Comparison of ENCODE assay signal across 14 cellular contexts in genomic region chr3:30720586-30721313, GRCh38.
DNase-seq lines count a peak whose midpoint lies in the region; ATAC-seq and TF ChIP-seq lines count a peak whose summit lies in the region.
"Had no signal": no experiment of that assay in that cellular context is flagged by ENCODE, and none has a peak within 500 bp of the region (broad histone marks: within the 10 kb centered on the region; RNA-seq: fewer than 3 reads in every experiment).

No MANE protein-coding gene starts in this region.

- H3K27ac ChIP-seq in mesodermal cell (ENCODE audit: low read depth, low read length, severe bottlenecking) (peak overlapping the region; percentile 62), heart right ventricle (no peak overlapping the region)
- H3K27ac ChIP-seq: neutrophil had no signal

- H3K9me3 ChIP-seq in Caco-2 (no peaks in the 10 kb centered on the region), mesodermal cell (ENCODE audit: control insufficient read depth, low read length) (no peaks in the 10 kb centered on the region), heart right ventricle (no peaks in the 10 kb centered on the region)
- H3K9me3 ChIP-seq: neutrophil had no signal

- DNase-seq in Caco-2 (peak in 1 of 2 experiments; percentile 71), LNCaP clone FGC (ENCODE audit: low read depth) (peak; percentile 85), choroid plexus epithelial cell (ENCODE audit: low read depth) (peak; percentile 68), DMS 273 treated with DMSO at 0.1 percent for 48 hours (lab: John Stamatoyannopoulos, UW) (no peak), heart right ventricle (no peak)
- DNase-seq in stimulated activated naive B cell treated with anti-CD40 and anti-IgM and Interleukin-4, amounts not matched to agents 10 μg/mL and 1 μg/mL and 100 μg/mL, for 72 hours, result no peak
- DNase-seq: activated CD4-positive, alpha-beta T cell treated with anti-CD3 and anti-CD28 coated beads for 1 hour; activated gamma-delta T cell; stimulated activated CD4-positive, alpha-beta T cell treated with anti-CD3 and anti-CD28 coated beads, Interleukin-2, amount 100 ng/mL, for 48 hours had no signal

- H3K36me3 Mint-ChIP-seq in Caco-2 (ENCODE audit: insufficient read depth, unreplicated experiment), result peaks cover 7% of the 10 kb centered on the region
- no peaks in the 10 kb centered on the region for H3K36me3 Mint-ChIP-seq in stimulated activated naive B cell treated with anti-CD40 and anti-IgM and Interleukin-4, amounts not matched to agents 10 μg/mL and 1 μg/mL and 100 μg/mL, for 72 hours

- peaks cover 28% of the 10 kb centered on the region for H3K9me3 Mint-ChIP-seq in Caco-2 (ENCODE audit: unreplicated experiment)
- H3K9me3 Mint-ChIP-seq in stimulated activated naive B cell treated with anti-CD40 and anti-IgM and Interleukin-4, amounts not matched to agents 10 μg/mL and 1 μg/mL and 100 μg/mL, for 72 hours, result peaks cover 1 to 3% of the 10 kb centered on the region in 2 donors
- H3K9me3 Mint-ChIP-seq: GM23338 had no signal

- H3K36me3 ChIP-seq in Caco-2 (ENCODE audit: control insufficient read depth, insufficient read depth, low read length) (no peaks in the 10 kb centered on the region), mesodermal cell (ENCODE audit: control insufficient read depth, insufficient read depth, low read length) (no peaks in the 10 kb centered on the region), heart right ventricle (no peaks in the 10 kb centered on the region)
- H3K36me3 ChIP-seq: neutrophil had no signal

- POLR2A ChIA-PET in Caco-2 (lab: Charles Lee), result interaction anchor here (0.6 kb wide), 1 partner anchor 1300 kb away, joined by 3 read pairs; no protein-coding TSS in a partner anchor

- 73 to 89% methylated on average over 3 to 5 of the region's 5 CpGs for WGBS in mesodermal cell (ENCODE audit: insufficient coverage in 2 of 2), 2 experiments
- 89 to 92% methylated on average over 5 of the region's 5 CpGs for WGBS in heart right ventricle, 2 donors

- CTCF ChIA-PET in Caco-2 (lab: Charles Lee), result interaction anchor here (1.2 kb wide), 1 partner anchor 141 kb away, joined by 3 read pairs; no protein-coding TSS in a partner anchor

- no peak for ATAC-seq in GM21529 (IDR thresholded peaks at IDR 0.05; ENCODE audit: unreplicated experiment)
- ATAC-seq in stimulated activated naive B cell treated with anti-CD40 and anti-IgM and Interleukin-4, amounts not matched to agents 10 μg/mL and 1 μg/mL and 100 μg/mL, for 72 hours (replicated peaks), result no peak
- no peak for ATAC-seq in heart right ventricle
- ATAC-seq: GM23338 had no signal

- H3K27ac Mint-ChIP-seq in Caco-2 (ENCODE audit: unreplicated experiment), result peak overlapping the region; percentile 83
- H3K27ac Mint-ChIP-seq in stimulated activated naive B cell treated with anti-CD40 and anti-IgM and Interleukin-4, amounts not matched to agents 10 μg/mL and 1 μg/mL and 100 μg/mL, for 72 hours, result no peak overlapping the region
- H3K27ac Mint-ChIP-seq: dendritic cell treated with granulocyte-macrophage colony-stimulating factor and Interleukin-4, amounts not matched to agents 40 ng/mL and 50 ng/mL, for 4 days; GM23338 had no signal

- BruUV-seq in Caco-2 (replicated peaks; lab: Mats Ljungman, UMichigan), result no TSS peak

- peaks cover 34% of the 10 kb centered on the region for H3K4me1 ChIP-seq in Caco-2
- peaks cover 20% of the 10 kb centered on the region for H3K4me1 ChIP-seq in mesodermal cell (ENCODE audit: control insufficient read depth, insufficient read depth, low read length, poor library complexity, severe bottlenecking)
- no peaks in the 10 kb centered on the region for H3K4me1 ChIP-seq in heart right ventricle

- intact Hi-C loops in Caco-2 (cut with micrococcal nuclease; ENCODE audit: unreplicated experiment) (loop anchor here (1.0 to 2.0 kb wide), 3 partner anchors 27 to 461 kb away; no protein-coding TSS in a partner anchor), heart right ventricle (cut with DNase I) (no loop called here)

- H3K4me1 Mint-ChIP-seq in Caco-2 (ENCODE audit: low read depth, unreplicated experiment), result peaks cover 34% of the 10 kb centered on the region
- H3K4me1 Mint-ChIP-seq in stimulated activated naive B cell treated with anti-CD40 and anti-IgM and Interleukin-4, amounts not matched to agents 10 μg/mL and 1 μg/mL and 100 μg/mL, for 72 hours, result peaks cover 13 to 28% of the 10 kb centered on the region in 2 donors

- H3K4me3 ChIP-seq in Caco-2 (ENCODE audit: low read depth, low read length) (no peak overlapping the region), LNCaP clone FGC (ENCODE audit: low read depth, low read length) (no peak overlapping the region), choroid plexus epithelial cell (ENCODE audit: low read depth, low read length) (no peak overlapping the region), mesodermal cell (ENCODE audit: extremely low read depth, insufficient read depth, low read length, poor library complexity, severe bottlenecking) (no peak overlapping the region), heart right ventricle (no peak overlapping the region)
- H3K4me3 ChIP-seq: GM23338 had no signal

- no peak for TF ChIP-seq CTCF in Caco-2 (IDR thresholded peaks at IDR 0.05; ENCODE audit: insufficient read depth in 1 of 2, low read depth in 1 of 2, low read length in 1 of 2, severe bottlenecking in 1 of 2, unreplicated experiment in 1 of 2)
- TF ChIP-seq CTCF in LNCaP clone FGC (IDR thresholded peaks at IDR 0.05; ENCODE audit: control insufficient read depth, extremely low read depth, insufficient read depth), result no peak
- TF ChIP-seq CTCF in choroid plexus epithelial cell (conservative IDR thresholded peaks at IDR 0.05; ENCODE audit: low read depth, low read length), result no peak
- no peak for TF ChIP-seq CTCF in heart right ventricle (IDR thresholded peaks at IDR 0.05)

- H3K27me3 ChIP-seq in Caco-2 (replicated peaks; ENCODE audit: control insufficient read depth, insufficient read depth, low read length), result no peaks in the 10 kb centered on the region
- H3K27me3 ChIP-seq in heart right ventricle, result no peaks in the 10 kb centered on the region
- H3K27me3 ChIP-seq: neutrophil had no signal

- peak overlapping the region; percentile 26 for H3K4me3 Mint-ChIP-seq in Caco-2 (ENCODE audit: unreplicated experiment)
- H3K4me3 Mint-ChIP-seq in stimulated activated naive B cell treated with anti-CD40 and anti-IgM and Interleukin-4, amounts not matched to agents 10 μg/mL and 1 μg/mL and 100 μg/mL, for 72 hours, result no peak overlapping the region
- H3K4me3 Mint-ChIP-seq: dendritic cell treated with granulocyte-macrophage colony-stimulating factor and Interleukin-4, amounts not matched to agents 40 ng/mL and 50 ng/mL, for 4 days; GM23338 had no signal

- H3K27me3 Mint-ChIP-seq in Caco-2 (ENCODE audit: insufficient read depth, unreplicated experiment), result no peaks in the 10 kb centered on the region
- peaks cover 0 to 3% of the 10 kb centered on the region in 2 donors for H3K27me3 Mint-ChIP-seq in stimulated activated naive B cell treated with anti-CD40 and anti-IgM and Interleukin-4, amounts not matched to agents 10 μg/mL and 1 μg/mL and 100 μg/mL, for 72 hours
- H3K27me3 Mint-ChIP-seq: dendritic cell treated with granulocyte-macrophage colony-stimulating factor and Interleukin-4, amounts not matched to agents 40 ng/mL and 50 ng/mL, for 4 days had no signal

Comparison
In these comparisons a context has a peak if more than half of its experiments do, and no peak if none do; other contexts are left out.
1. DNase-seq: peak in LNCaP clone FGC (single experiment) and choroid plexus epithelial cell (single experiment); none in stimulated activated naive B cell treated with anti-CD40 and anti-IgM and Interleukin-4, amounts not matched to agents 10 μg/mL and 1 μg/mL and 100 μg/mL, for 72 hours (single experiment), DMS 273 treated with DMSO at 0.1 percent for 48 hours (single experiment) and heart right ventricle (0 of 2).